ENCODE assay signal across 8 cellular contexts in genomic region chr2:37343537-37344434, GRCh38. TPM values are rescaled to one million over a fixed set of nuclear protein-coding genes. Genes with fewer than 3 reads are reported as not detected.
DNase-seq lines count a peak whose midpoint lies in the region; ATAC-seq and TF ChIP-seq lines count a peak whose summit lies in the region.

No MANE protein-coding gene starts in this region.

- peak overlapping the region; percentile 72 for H3K4me3 ChIP-seq in AG10803 (ENCODE audit: low read length)
- peak overlapping the region; percentile 58 to 84 (median 76) for H3K4me3 ChIP-seq in heart right ventricle

- TF ChIP-seq CTCF in AG10803 (conservative IDR thresholded peaks at IDR 0.05; ENCODE audit: low read length) (peak; percentile 62), heart right ventricle (IDR thresholded peaks at IDR 0.05) (peak in 7 of 9 donors; percentile 14 to 53 (median 32)), progenitor cell of endocrine pancreas (IDR thresholded peaks at IDR 0.05; ENCODE audit: unreplicated experiment) (peak; percentile 34)
- TF ChIP-seq CTCF in activated CD8-positive, alpha-beta T cell treated with anti-CD3 and anti-CD28 coated beads for 36 hours (IDR thresholded peaks at IDR 0.05) = no peak

- peak; percentile 59 for DNase-seq in AG10803 (ENCODE audit: low read depth)
- peak; percentile 58 for DNase-seq in HEK293T (ENCODE audit: extremely low spot score)
- no peak for DNase-seq in activated CD8-positive, alpha-beta T cell treated with anti-CD3 and anti-CD28 coated beads for 36 hours
- peak in 1 of 2 donors; percentile 30 for DNase-seq in heart right ventricle
- DNase-seq in progenitor cell of endocrine pancreas (ENCODE audit: low spot score, unreplicated experiment) = no peak
- no peak for DNase-seq in posterior vena cava (ENCODE audit: low spot score)
- no peak for DNase-seq in NCI-H1436 (lab: John Stamatoyannopoulos, UW)

- H3K27me3 ChIP-seq in heart right ventricle = peaks cover 0 to 3% (median 0%) of the 10 kb centered on the region in 7 donors

- no peak overlapping the region for H3K27ac Mint-ChIP-seq in activated CD8-positive, alpha-beta T cell treated with anti-CD3 and anti-CD28 coated beads for 36 hours
- H3K27ac Mint-ChIP-seq in progenitor cell of endocrine pancreas = no peak overlapping the region

- peak overlapping the region; percentile 67 for H3K4me3 Mint-ChIP-seq in activated CD8-positive, alpha-beta T cell treated with anti-CD3 and anti-CD28 coated beads for 36 hours
- no peak overlapping the region for H3K4me3 Mint-ChIP-seq in progenitor cell of endocrine pancreas (ENCODE audit: low read depth)

- no peaks in the 10 kb centered on the region for H3K9me3 ChIP-seq in heart right ventricle

- POLR2A ChIA-PET in HEK293T (lab: Yijun Ruan, JAX) = interaction anchor here (0.8 to 1.2 kb wide), 2 partner anchors 32 to 34 kb away, joined by 3 to 4 read pairs; no protein-coding TSS in a partner anchor
- POLR2A ChIA-PET in activated CD8-positive, alpha-beta T cell treated with anti-CD3 and anti-CD28 coated beads for 36 hours (lab: Charles Lee) = no interaction called here

- no peaks in the 10 kb centered on the region for H3K9me3 Mint-ChIP-seq in activated CD8-positive, alpha-beta T cell treated with anti-CD3 and anti-CD28 coated beads for 36 hours
- H3K9me3 Mint-ChIP-seq in progenitor cell of endocrine pancreas (ENCODE audit: low read depth) = no peaks in the 10 kb centered on the region

- H3K27me3 Mint-ChIP-seq in activated CD8-positive, alpha-beta T cell treated with anti-CD3 and anti-CD28 coated beads for 36 hours = peaks cover 32% of the 10 kb centered on the region
- no peaks in the 10 kb centered on the region for H3K27me3 Mint-ChIP-seq in progenitor cell of endocrine pancreas

- 63 to 67% methylated on average over 7 of the region's 7 CpGs for whole genome bisulfite sequencing in heart right ventricle, 2 donors

- no peaks in the 10 kb centered on the region for H3K36me3 ChIP-seq in heart right ventricle

- CTCF ChIA-PET in HEK293T (lab: Yijun Ruan, JAX) = interaction anchor here (0.6 to 1.3 kb wide), 5 partner anchors 13 to 488 kb away, joined by 3 to 7 read pairs (median 4); no protein-coding TSS in a partner anchor
- CTCF ChIA-PET in activated CD8-positive, alpha-beta T cell treated with anti-CD3 and anti-CD28 coated beads for 36 hours (lab: Charles Lee) = interaction anchor here (0.8 to 3.6 kb wide), 4 partner anchors 34 to 534 kb away, joined by 3 to 14 read pairs (median 4); no protein-coding TSS in a partner anchor

- ATAC-seq in activated CD8-positive, alpha-beta T cell treated with anti-CD3 and anti-CD28 coated beads for 36 hours = no peak
- ATAC-seq in heart right ventricle (peak; percentile 20 to 82 (median 72)), GM19397 (IDR thresholded peaks at IDR 0.05; ENCODE audit: unreplicated experiment) (no peak)

- H3K4me1 Mint-ChIP-seq in activated CD8-positive, alpha-beta T cell treated with anti-CD3 and anti-CD28 coated beads for 36 hours (ENCODE audit: low read depth) = peaks cover 22% of the 10 kb centered on the region
- no peaks in the 10 kb centered on the region for H3K4me1 Mint-ChIP-seq in progenitor cell of endocrine pancreas (ENCODE audit: low read depth)

- peak overlapping the region; percentile 21 to 90 (median 71) for H3K27ac ChIP-seq in heart right ventricle

- H3K4me1 ChIP-seq in heart right ventricle = peaks cover 0 to 44% (median 21%) of the 10 kb centered on the region in 9 donors

- intact Hi-C loops in activated CD8-positive, alpha-beta T cell treated with anti-CD3 and anti-CD28 coated beads for 36 hours (cut with micrococcal nuclease) = loop anchor here (2.0 kb wide), 1 partner anchor 23 kb away; no protein-coding TSS in a partner anchor
- intact Hi-C loops in heart right ventricle (cut with DNase I) (no loop called here), posterior vena cava (cut with DNase I) (no loop called here)

- H3K36me3 Mint-ChIP-seq in activated CD8-positive, alpha-beta T cell treated with anti-CD3 and anti-CD28 coated beads for 36 hours (ENCODE audit: low read depth) = no peaks in the 10 kb centered on the region
- no peaks in the 10 kb centered on the region for H3K36me3 Mint-ChIP-seq in progenitor cell of endocrine pancreas (ENCODE audit: insufficient read depth)

TF ChIP-seq in HEK293T, 16 proteins besides CTCF, POLR2A, EP300 and RAD21:
- TF ChIP-seq NFRKB (IDR thresholded peaks at IDR 0.05) (no peak), CTBP1 (IDR thresholded peaks at IDR 0.05; ENCODE audit: borderline replicate concordance) (no peak), SUZ12 (IDR thresholded peaks at IDR 0.05) (no peak), FOXA1 (IDR thresholded peaks at IDR 0.05) (no peak)

RNA-seq across cellular contexts. Expression of gene QPCT, which starts 0.6 kb away (rescaled TPM):
- total RNA-seq in activated CD8-positive, alpha-beta T cell treated with anti-CD3 and anti-CD28 coated beads for 36 hours = under 1 TPM; 0.29 to 0.56 TPM
- 1 to 10 TPM in 8 of 10 donors, under 1 TPM in 2; 0.54 to 8.1 (median 2.4) TPM for total RNA-seq in heart right ventricle
- polyA plus RNA-seq in heart right ventricle = 1 to 10 TPM in 1 of 2 donors, under 1 TPM in 1; 0.95 to 3.5 TPM
- total RNA-seq in progenitor cell of endocrine pancreas = 2.7 TPM in 2 replicates
- total RNA-seq in posterior vena cava = 1 to 10 TPM; 3.2 to 4.3 TPM

RNA-seq across cellular contexts. Expression of gene PRKD3, which starts 19.2 kb away (rescaled TPM):
- 10 to 100 TPM; 23.8 to 25.6 TPM for total RNA-seq in activated CD8-positive, alpha-beta T cell treated with anti-CD3 and anti-CD28 coated beads for 36 hours
- total RNA-seq in heart right ventricle (10 to 100 TPM in 9 of 10 donors, 1 to 10 TPM in 1; 9.3 to 21.6 (median 13.2) TPM), progenitor cell of endocrine pancreas (56.6 and 56.7 TPM in 2 replicates), posterior vena cava (10 to 100 TPM; 32.9 to 39.4 TPM)
- 1 to 10 TPM; 4.4 to 7.0 TPM for polyA plus RNA-seq in heart right ventricle

Comparison
In these comparisons a context has a peak if more than half of its experiments do, and no peak if none do; other contexts are left out.
1. DNase-seq: peak in AG10803 (single experiment) and HEK293T (single experiment); none in activated CD8-positive, alpha-beta T cell treated with anti-CD3 and anti-CD28 coated beads for 36 hours (single experiment), progenitor cell of endocrine pancreas (single experiment), posterior vena cava (single experiment) and NCI-H1436 (single experiment).
2. ATAC-seq: peak in heart right ventricle (8 of 8); none in activated CD8-positive, alpha-beta T cell treated with anti-CD3 and anti-CD28 coated beads for 36 hours (single experiment) and GM19397 (single experiment).